In the genomic region with DNA sequence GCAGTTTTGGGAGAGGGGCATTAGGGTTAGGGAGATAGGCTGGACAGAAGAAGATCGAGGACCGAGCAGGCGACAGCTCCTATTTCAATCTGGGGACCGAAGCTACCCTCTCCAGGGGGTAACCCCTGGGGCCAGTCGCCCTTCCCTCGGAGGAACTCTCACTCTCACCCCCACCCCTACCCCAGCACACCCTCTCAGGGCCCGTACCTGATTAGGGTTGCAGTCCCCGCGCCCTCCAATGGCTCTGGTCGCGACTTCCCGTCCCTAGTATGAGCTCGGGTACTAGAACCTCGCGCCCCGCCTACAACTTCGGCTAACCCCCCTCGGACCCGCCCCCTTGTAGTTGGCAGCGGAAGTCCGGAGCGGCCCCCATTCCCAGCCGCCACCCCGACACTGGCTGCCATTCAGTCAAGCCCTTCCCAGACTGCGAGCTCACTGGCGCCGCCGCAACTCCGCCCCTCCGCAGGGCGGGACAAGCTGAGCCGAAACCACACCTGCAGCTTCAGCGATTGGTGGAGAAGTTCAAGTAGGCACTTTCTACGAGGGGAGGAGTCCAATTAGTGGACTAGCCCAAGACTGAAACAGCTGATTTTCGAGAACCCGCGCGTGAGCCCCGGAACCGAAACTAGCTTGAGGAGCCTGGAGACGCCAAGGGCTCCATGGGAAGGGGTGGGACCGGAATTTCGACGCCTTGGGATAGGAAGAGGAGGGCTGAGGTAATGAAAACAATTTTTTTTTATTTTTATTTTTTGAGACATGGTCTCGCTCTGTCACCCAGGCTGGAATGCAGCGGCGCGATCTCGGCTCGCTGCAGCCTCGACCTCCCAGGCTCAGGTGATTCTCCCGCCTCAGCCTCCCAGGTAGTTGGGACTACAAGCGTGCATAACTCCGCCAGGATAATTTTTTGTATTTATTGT, we compare ENCODE assay signal across 8 cellular contexts. TPM values are rescaled to one million over a fixed set of nuclear protein-coding genes. Genes with fewer than 3 reads are reported as not detected.
A peak's percentile ranks its signal among the peaks of the same experiment; 100 is the strongest.
DNase-seq lines count a peak whose midpoint lies in the region; ATAC-seq, FAIRE-seq and TF ChIP-seq lines count a peak whose summit lies in the region.

A gene (minus strand): TSS at position 257 of the 917 bp plus-strand sequence. CDS start 3,536 bp downstream, outside the sequence.

- peaks cover 7% of the 10 kb centered on the region for H3K36me3 Mint-ChIP-seq in chondrocyte (ENCODE audit: low read depth)

- H3K9me3 ChIP-seq in keratinocyte (ENCODE audit: control insufficient read depth, low read depth, low read length): no peaks in the 10 kb centered on the region

- no peaks in the 10 kb centered on the region for H3K9me1 ChIP-seq in keratinocyte (ENCODE audit: control insufficient read depth, extremely low read depth, insufficient read depth, low read length)

- peak; percentile 96 for ATAC-seq in HG03439 (IDR thresholded peaks at IDR 0.05; ENCODE audit: unreplicated experiment)

- peak within 1 kb of the TSS; percentile 98 for H3K27ac Mint-ChIP-seq in chondrocyte (ENCODE audit: unreplicated experiment)

- peak within 1 kb of the TSS; percentile 95 for H3K9ac ChIP-seq in keratinocyte (ENCODE audit: control insufficient read depth, extremely low read depth, insufficient read depth, low read length)

- TF ChIP-seq CTCF in chondrocyte (IDR thresholded peaks at IDR 0.05): no peak
- TF ChIP-seq CTCF in keratinocyte (optimal IDR thresholded peaks at IDR 0.05 in 1 of 3, IDR thresholded peaks at IDR 0.05 in 1 of 3, conservative IDR thresholded peaks at IDR 0.05 in 1 of 3; ENCODE audit: extremely low read depth in 1 of 3, insufficient read depth in 2 of 3, low read length in 3 of 3): no peak

- TF ChIP-seq POLR2A in GM19193 (IDR thresholded peaks at IDR 0.05; ENCODE audit: extremely low read depth, insufficient read depth, insufficient read length): peak; percentile 93

- dilution Hi-C loops in keratinocyte (cut with MboI; ENCODE audit: extremely low pct_ligation_motif_present, low sequenced_read_pairs): no loop called here

- H2AFZ ChIP-seq in keratinocyte (ENCODE audit: control insufficient read depth, low read length): peak within 1 kb of the TSS; percentile 88

- H3K9me3 Mint-ChIP-seq in chondrocyte (ENCODE audit: low read depth): no peaks in the 10 kb centered on the region

- peaks cover 9 to 12% of the 10 kb centered on the region in 2 experiments for H3K36me3 ChIP-seq in keratinocyte (ENCODE audit: control insufficient read depth in 2 of 2, extremely low read depth in 1 of 2, insufficient read depth in 2 of 2, low read length in 2 of 2)

- peak within 1 kb of the TSS; percentile 93 for H3K4me3 Mint-ChIP-seq in chondrocyte (ENCODE audit: unreplicated experiment)

- H4K20me1 ChIP-seq in keratinocyte (ENCODE audit: control insufficient read depth, extremely low read depth, insufficient read depth, low read length): no peaks in the 10 kb centered on the region

- DNase-seq in AML-193 (lab: John Stamatoyannopoulos, UW) (peak; percentile 99), NCI-H510A treated with DMSO at 0.1 percent for 48 hours (lab: John Stamatoyannopoulos, UW) (peak; percentile 98), chondrocyte (ENCODE audit: low spot score) (peak; percentile 99), keratinocyte (ENCODE audit: low read depth, low spot score) (peak; percentile 100)
- DNase-seq in activated CD4-positive, alpha-beta T cell treated with anti-CD3 and anti-CD28 coated beads for 24 hours (ENCODE audit: low read depth in 2 of 2): peak; percentile 97 to 98
- DNase-seq in stimulated activated CD4-positive, alpha-beta T cell treated with anti-CD3 and anti-CD28 coated beads, Interleukin-15, amount 100 ng/mL, for 1 hour (ENCODE audit: low read depth in 1 of 2, low spot score in 1 of 2): peak; percentile 96 to 98

- no peaks in the 10 kb centered on the region for H3K27me3 Mint-ChIP-seq in chondrocyte (ENCODE audit: low read depth)

- peak within 1 kb of the TSS; percentile 86 for H3K4me2 ChIP-seq in keratinocyte (ENCODE audit: control insufficient read depth, extremely low read depth, insufficient read depth, low read depth, low read length)

- H3K79me2 ChIP-seq in keratinocyte (ENCODE audit: control insufficient read depth, insufficient read depth, low read length): peaks cover 16% of the 10 kb centered on the region

- peak; percentile 78 for FAIRE-seq in keratinocyte (lab: Jason Lieb, UNC)

- peaks cover 15% of the 10 kb centered on the region for H3K4me1 ChIP-seq in keratinocyte (ENCODE audit: control insufficient read depth, extremely low read depth, insufficient read depth, low read length)

- no peaks in the 10 kb centered on the region for H3K27me3 ChIP-seq in keratinocyte (ENCODE audit: control insufficient read depth, extremely low read depth, insufficient read depth, low read length)

- peaks cover 30% of the 10 kb centered on the region for H3K4me1 Mint-ChIP-seq in chondrocyte (ENCODE audit: low read depth)

- peak within 1 kb of the TSS; percentile 91 for H3K27ac ChIP-seq in keratinocyte (ENCODE audit: control insufficient read depth, insufficient read depth, low read length)

- H3K4me3 ChIP-seq in keratinocyte (ENCODE audit: control insufficient read depth in 2 of 3, extremely low read depth in 1 of 3, insufficient read depth in 2 of 3, low read depth in 1 of 3, low read length in 3 of 3): peak within 1 kb of the TSS; percentile 84 to 98 (median 92)

RNA-seq across cellular contexts. Expression of the gene that starts here (rescaled TPM):
- 163 to 210 TPM (median 166 TPM) in 3 replicates for total RNA-seq in chondrocyte
- polyA plus RNA-seq in keratinocyte: 95.8 to 120 TPM (median 109 TPM) in 3 replicates
- polyA plus RNA-seq in keratinocyte (2011; ENCODE audit: low read depth): 17.2 TPM
- polyA plus RNA-seq in keratinocyte (2011; cell fraction: cytosol; rRNA removed): 45.1 and 54.8 TPM in 2 replicates
- polyA plus RNA-seq in keratinocyte (2011; cell fraction: nucleus; rRNA removed): 344 and 372 TPM in 2 replicates
- polyA plus RNA-seq in keratinocyte (2012; ENCODE audit: low replicate concordance): 30.2 and 75.7 TPM in 2 replicates
- polyA minus RNA-seq in keratinocyte: 107 to 189 TPM (median 189 TPM) in 3 replicates
- polyA minus RNA-seq in keratinocyte (2011; cell fraction: cytosol; rRNA and poly(A)+ RNA removed): 70.4 TPM
- 132 and 225 TPM in 2 replicates for polyA minus RNA-seq in keratinocyte (2011; cell fraction: nucleus; rRNA and poly(A)+ RNA removed)

Comparison
In these comparisons a context has a peak if more than half of its experiments do, and no peak if none do; other contexts are left out.
1. Peak in every context shown above with its lines: DNase-seq, ATAC-seq, H3K4me3 ChIP-seq and H3K27ac ChIP-seq.